ENCODE assay signal across 22 cellular contexts in genomic region chr2:25881759-25882158, GRCh38.
"Had no signal": no experiment of that assay in that cellular context is flagged by ENCODE, and none has a peak within 500 bp of the region (broad histone marks: within the 10 kb centered on the region; RNA-seq: fewer than 3 reads in every experiment).

No MANE protein-coding gene starts in this region.

- DNase-seq: Karpas-422, KG1, MG63, NCI-H1092, NCI-H1105 treated with DMSO at 0.1 percent for 48 hours, NCI-H1417 treated with DMSO at 0.1 percent for 48 hours, NCI-H146, NCI-H1694 treated with DMSO at 0.1 percent for 48 hours, NCI-H1930, NCI-H2081, NCI-H2107, NCI-H2227 treated with DMSO at 0.1 percent for 48 hours, NCI-H524 treated with DMSO at 0.1 percent for 48 hours, NCI-H69, NCI-H774, Right ventricle myocardium superior, RPMI8226, SIG-M5 had no signal

- H3K9me3 ChIP-seq: MG63, SJSA1 had no signal

- FAIRE-seq: HTR-8/SVneo, RCC 7860 had no signal

- H3K27me3 ChIP-seq: MG63, SJSA1 had no signal

- H3K27ac ChIP-seq: SJSA1, SK-N-MC had no signal

- H3K4me3 ChIP-seq: MG63, SJSA1, SK-N-MC had no signal
